In genomic region chr7:70681847-70682350, GRCh38 we compare ENCODE assay signal across 1 cellular context.
TF ChIP-seq lines count a peak whose summit lies in the region.

No MANE protein-coding gene starts in this region.

TF ChIP-seq in SK-N-SH, 30 proteins besides CTCF, POLR2A, EP300 and RAD21 (continued from another document):
- no peak for TF ChIP-seq REST (IDR thresholded peaks at IDR 0.05; ENCODE audit: low read depth, low read length)
- TF ChIP-seq CHD2 (IDR thresholded peaks at IDR 0.05; ENCODE audit: low read length, partially characterized antibody), result no peak
- TF ChIP-seq TEAD4 (IDR thresholded peaks at IDR 0.05; ENCODE audit: borderline replicate concordance, insufficient read depth), result no peak
- no peak for TF ChIP-seq MEF2A (IDR thresholded peaks at IDR 0.05; ENCODE audit: borderline replicate concordance, low read depth)
- TF ChIP-seq NFIC (IDR thresholded peaks at IDR 0.05; ENCODE audit: borderline replicate concordance), result no peak
- TF ChIP-seq FOXM1 (IDR thresholded peaks at IDR 0.05; ENCODE audit: low read depth), result no peak
- no peak for TF ChIP-seq SIN3A (IDR thresholded peaks at IDR 0.05; ENCODE audit: borderline replicate concordance, low read depth, low read length)
- TF ChIP-seq PBX3 (IDR thresholded peaks at IDR 0.05), result no peak
- no peak for TF ChIP-seq MXI1 (IDR thresholded peaks at IDR 0.05; ENCODE audit: low read depth, low read length)
- TF ChIP-seq YY1 (IDR thresholded peaks at IDR 0.05; ENCODE audit: low read depth), result no peak
- no peak for TF ChIP-seq USF1 (IDR thresholded peaks at IDR 0.05; ENCODE audit: borderline replicate concordance, low read depth)
- TF ChIP-seq ELF1 (IDR thresholded peaks at IDR 0.05), result no peak
- TF ChIP-seq SMC3 (IDR thresholded peaks at IDR 0.05; ENCODE audit: low read depth, low read length), result no peak
- no peak for TF ChIP-seq USF2 (IDR thresholded peaks at IDR 0.05; ENCODE audit: borderline replicate concordance, low read depth, low read length)
